Comparison of ENCODE assay signal across 1 cellular context in the genomic region with DNA sequence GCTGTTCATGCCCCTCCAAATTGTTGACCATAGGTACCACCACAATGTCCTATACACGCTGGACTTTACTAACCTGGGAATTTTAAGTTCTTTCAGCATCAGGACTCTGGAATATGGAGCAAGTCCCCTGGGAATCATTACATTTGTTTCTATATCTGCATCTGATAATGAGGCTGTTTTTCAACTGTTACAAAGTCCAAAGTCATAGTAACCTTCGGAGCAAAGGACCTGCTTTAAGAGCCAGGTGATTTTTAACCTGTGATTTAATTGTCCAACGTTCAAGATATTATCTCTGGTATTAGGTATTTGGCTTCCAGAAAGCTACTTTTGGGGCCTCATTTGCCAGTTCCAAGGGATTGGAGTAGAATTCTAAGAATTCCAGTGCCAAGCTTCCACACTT.
TF ChIP-seq lines count a peak whose summit lies in the region.

No MANE protein-coding gene starts in this region.

TF ChIP-seq in liver, 16 proteins besides CTCF, POLR2A, EP300 and RAD21 (continued from another document):
- TF ChIP-seq TAF1 (conservative IDR thresholded peaks at IDR 0.05), result no peak
- TF ChIP-seq RXRA (IDR thresholded peaks at IDR 0.05), result peak; percentile 27 to 77
- no peak for TF ChIP-seq SP1 (IDR thresholded peaks at IDR 0.05)
- TF ChIP-seq GABPA (IDR thresholded peaks at IDR 0.05 in 1 of 2, conservative IDR thresholded peaks at IDR 0.05 in 1 of 2), result no peak
- TF ChIP-seq FOXA1 (IDR thresholded peaks at IDR 0.05), result no peak
- TF ChIP-seq REST (IDR thresholded peaks at IDR 0.05), result peak; percentile 33
- TF ChIP-seq NR2F2 (IDR thresholded peaks at IDR 0.05), result no peak
TF ChIP-seq in liver: peak in this region for 7.
